In the genomic region with DNA sequence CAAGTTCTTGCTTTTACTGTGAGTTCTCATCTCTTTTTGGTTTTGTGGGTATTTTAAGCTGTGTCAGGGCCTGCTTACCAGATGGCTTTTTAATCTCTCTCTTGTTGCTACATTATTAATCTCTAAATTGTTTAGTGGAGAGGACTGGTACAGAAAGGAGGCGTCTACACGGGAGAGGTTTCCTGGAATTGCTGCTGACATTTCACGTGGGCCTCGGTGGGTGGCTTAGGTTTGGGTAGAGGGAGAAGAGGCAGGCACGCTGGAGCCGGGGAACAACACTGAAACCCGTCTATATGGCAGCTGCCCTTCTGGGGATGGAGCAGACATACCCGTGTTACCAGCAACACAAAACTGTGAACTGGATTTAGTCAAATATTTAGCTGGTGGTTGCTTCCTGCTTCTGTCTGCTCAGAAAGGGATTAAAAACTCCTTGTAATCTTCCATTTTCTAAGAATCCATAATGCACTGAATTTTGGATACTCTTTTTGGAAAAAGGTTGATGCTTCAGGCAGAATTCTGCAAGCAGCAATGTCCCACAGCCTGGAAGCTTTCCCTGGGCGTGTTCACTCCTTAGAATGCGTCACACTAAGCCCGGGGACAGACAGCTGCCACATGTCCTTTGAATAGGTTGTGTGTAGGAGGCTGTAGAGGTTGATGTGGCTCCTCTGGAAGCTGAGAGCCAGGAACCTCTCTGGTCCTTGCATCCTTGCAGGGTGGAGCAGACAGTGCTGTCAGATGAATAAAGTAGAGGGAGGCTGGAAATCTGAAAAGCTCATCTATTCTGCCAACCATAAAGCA, we compare ENCODE assay signal across 27 cellular contexts.
DNase-seq lines count a peak whose midpoint lies in the region; ATAC-seq and TF ChIP-seq lines count a peak whose summit lies in the region.
"Had no signal": no experiment of that assay in that cellular context is flagged by ENCODE, and none has a peak within 500 bp of the region (broad histone marks: within the 10 kb centered on the region; RNA-seq: fewer than 3 reads in every experiment).

No MANE protein-coding gene starts in this region.

- no peaks in the 10 kb centered on the region for H3K36me3 ChIP-seq in CD4-positive, CD25-positive, alpha-beta regulatory T cell (ENCODE audit: control insufficient read depth, insufficient read depth, low read length)
- H3K36me3 ChIP-seq in GM23338 (ENCODE audit: insufficient read depth) (0 out of 2 replicates have a peak, but pooled peaks cover 3% of the 10 kb centered on the region), osteoblast (ENCODE audit: insufficient read depth, low read length) (no peaks in the 10 kb centered on the region)
- H3K36me3 ChIP-seq: cardiac muscle cell, pancreas, WERI-Rb-1 had no signal

- no peak for TF ChIP-seq CTCF in GM23338 (conservative IDR thresholded peaks at IDR 0.05; ENCODE audit: low read depth in 2 of 2)
- TF ChIP-seq CTCF in epithelial cell of esophagus (IDR thresholded peaks at IDR 0.05; ENCODE audit: insufficient read depth, low read depth, low read length, missing control alignments), result no peak
- no peak for TF ChIP-seq CTCF in osteoblast (IDR thresholded peaks at IDR 0.05; ENCODE audit: extremely low read depth, low read depth, low read length)

- no peaks in the 10 kb centered on the region for H4K20me1 ChIP-seq in GM23338 (replicated peaks; ENCODE audit: insufficient read depth)
- no peaks in the 10 kb centered on the region for H4K20me1 ChIP-seq in osteoblast (ENCODE audit: insufficient read depth, low read length)

- no peaks in the 10 kb centered on the region for H3K9me3 ChIP-seq in CD4-positive, CD25-positive, alpha-beta regulatory T cell (ENCODE audit: control insufficient read depth in 2 of 2, low read length in 2 of 2)
- H3K9me3 ChIP-seq in osteoblast (ENCODE audit: low read depth, low read length), result no peaks in the 10 kb centered on the region
- H3K9me3 ChIP-seq: pancreas had no signal

- ATAC-seq in CD4-positive, CD25-positive, alpha-beta regulatory T cell (ENCODE audit: low read depth in 2 of 2), result no peak
- no peak for ATAC-seq in GM23338
- ATAC-seq: activated T-cell treated with anti-CD3 and anti-CD28 coated beads, Interleukin-2, amount 50 U/mL, for 72 hours; CD8-positive, alpha-beta T cell; left lobe of liver; natural killer cell treated with Interleukin-12 subunit alpha and Interleukin-12 subunit beta and Interleukin-15 and Interleukin-18, amount 100 ng/mL, for 72 hours; pancreas; sciatic nerve; stimulated activated naive CD8-positive, alpha-beta T cell treated with anti-CD3 and anti-CD28 coated beads, Interleukin-15, Interleukin-2, amounts not matched to agents 100 U/mL and 50 U/mL, for 24 hours had no signal

- H3K27ac ChIP-seq in CD4-positive, CD25-positive, alpha-beta regulatory T cell (ENCODE audit: insufficient read depth, low read length, poor library complexity, severe bottlenecking), result no peak overlapping the region
- H3K27ac ChIP-seq in GM23338 (ENCODE audit: low read depth) (no peak overlapping the region), osteoblast (ENCODE audit: low read depth, low read length) (no peak overlapping the region)
- H3K27ac ChIP-seq: cardiac muscle cell, pancreas, WERI-Rb-1 had no signal

- no peak overlapping the region for H3K4me3 Mint-ChIP-seq in CD4-positive, CD25-positive, alpha-beta regulatory T cell
- no peak overlapping the region for H3K4me3 Mint-ChIP-seq in GM23338
- H3K4me3 Mint-ChIP-seq: activated CD4-positive, alpha-beta T cell treated with anti-CD3 and anti-CD28 coated beads, Interleukin-2, amount 10 ng/mL, durations not matched to agents 24 days and 14 days; activated T-cell treated with anti-CD3 and anti-CD28 coated beads, Interleukin-2, amount 50 U/mL, for 72 hours; CD8-positive, alpha-beta T cell; mesothelial cell of epicardium; natural killer cell treated with Interleukin-12 subunit alpha and Interleukin-12 subunit beta and Interleukin-15 and Interleukin-18, amount 100 ng/mL, for 72 hours had no signal

- no peak overlapping the region for H3K4me2 ChIP-seq in GM23338
- no peak overlapping the region for H3K4me2 ChIP-seq in osteoblast (ENCODE audit: insufficient read depth, low read length)

- 0 out of 2 replicates have a peak overlapping the region, but pooled peaks have one; percentile 48 for H2AFZ ChIP-seq in GM23338
- H2AFZ ChIP-seq in osteoblast (ENCODE audit: low read length), result no peak overlapping the region

- peak overlapping the region in 2 of 3 donors; percentile 65 to 83 for H3K27ac Mint-ChIP-seq in CD4-positive, CD25-positive, alpha-beta regulatory T cell
- H3K27ac Mint-ChIP-seq in GM23338, result no peak overlapping the region
- H3K27ac Mint-ChIP-seq: activated CD4-positive, alpha-beta T cell treated with anti-CD3 and anti-CD28 coated beads, Interleukin-2, amount 10 ng/mL, durations not matched to agents 24 days and 14 days; activated T-cell treated with anti-CD3 and anti-CD28 coated beads, Interleukin-2, amount 50 U/mL, for 72 hours; CD8-positive, alpha-beta T cell; mesothelial cell of epicardium; natural killer cell treated with Interleukin-12 subunit alpha and Interleukin-12 subunit beta and Interleukin-15 and Interleukin-18, amount 100 ng/mL, for 72 hours had no signal

- no peak for DNase-seq in CD4-positive, CD25-positive, alpha-beta regulatory T cell
- DNase-seq in GM23338 (ENCODE audit: low spot score) (no peak), epithelial cell of esophagus (ENCODE audit: low read depth) (peak; percentile 34), pons (ENCODE audit: low spot score) (peak; percentile 32), NCI-H2171 (lab: John Stamatoyannopoulos, UW) (no peak), osteoblast (ENCODE audit: insufficient read length, low spot score, missing footprints) (no peak), COLO829 (ENCODE audit: low spot score) (no peak)
- DNase-seq: activated CD4-positive, alpha-beta T cell treated with anti-CD3 and anti-CD28 coated beads, Interleukin-2, amount 10 ng/mL, durations not matched to agents 24 days and 14 days; activated naive CD4-positive, alpha-beta T cell treated with Interleukin-2 at 50 U/mL for 16 hours; activated T-cell treated with anti-CD3 and anti-CD28 coated beads, Interleukin-2, amount 50 U/mL, for 72 hours; amniotic stem cell; CD8-positive, alpha-beta T cell; DMS53; GDM1; GOT3; KG1; NCI-H1436; NCI-H2107; pancreas; stimulated activated CD4-positive, alpha-beta T cell treated with anti-CD3 and anti-CD28 coated beads, Interleukin-15, amount 100 ng/mL, for 24 hours; stimulated activated naive CD8-positive, alpha-beta T cell treated with anti-CD3 and anti-CD28 coated beads, Interleukin-15, Interleukin-2, amounts not matched to agents 100 U/mL and 50 U/mL, for 24 hours; WERI-Rb-1 had no signal

- peaks cover 5% of the 10 kb centered on the region for H3K27me3 ChIP-seq in CD4-positive, CD25-positive, alpha-beta regulatory T cell (ENCODE audit: control insufficient read depth, insufficient read depth, low read length)
- no peaks in the 10 kb centered on the region for H3K27me3 ChIP-seq in GM23338 (ENCODE audit: insufficient read depth)
- no peaks in the 10 kb centered on the region for H3K27me3 ChIP-seq in osteoblast (ENCODE audit: insufficient read depth, low read length)
- H3K27me3 ChIP-seq: cardiac muscle cell, pancreas had no signal

- peaks cover 18% of the 10 kb centered on the region for H3K27me3 Mint-ChIP-seq in CD4-positive, CD25-positive, alpha-beta regulatory T cell
- H3K27me3 Mint-ChIP-seq in GM23338 (ENCODE audit: insufficient read depth, low read depth, poor library complexity), result peaks cover 3% of the 10 kb centered on the region

- H3K9me3 Mint-ChIP-seq in CD4-positive, CD25-positive, alpha-beta regulatory T cell, result peaks cover 0 to 4% (median 0%) of the 10 kb centered on the region in 7 donors
- no peaks in the 10 kb centered on the region; the same call in 2 of the 3 replicates for H3K9me3 Mint-ChIP-seq in GM23338
- H3K9me3 Mint-ChIP-seq: activated T-cell treated with anti-CD3 and anti-CD28 coated beads, Interleukin-2, amount 50 U/mL, for 72 hours; CD8-positive, alpha-beta T cell; natural killer cell treated with Interleukin-12 subunit alpha and Interleukin-12 subunit beta and Interleukin-15 and Interleukin-18, amount 100 ng/mL, for 72 hours had no signal

- H3K4me3 ChIP-seq in CD4-positive, CD25-positive, alpha-beta regulatory T cell (ENCODE audit: low read depth, low read length), result no peak overlapping the region
- no peak overlapping the region for H3K4me3 ChIP-seq in GM23338
- no peak overlapping the region for H3K4me3 ChIP-seq in epithelial cell of esophagus (ENCODE audit: low read length)
- no peak overlapping the region for H3K4me3 ChIP-seq in osteoblast (ENCODE audit: insufficient read depth, low read length)
- H3K4me3 ChIP-seq: cardiac muscle cell, pancreas had no signal

- H3K4me1 Mint-ChIP-seq in CD4-positive, CD25-positive, alpha-beta regulatory T cell, result peaks cover 0 to 13% (median 5%) of the 10 kb centered on the region in 4 donors
- H3K4me1 Mint-ChIP-seq in GM23338, result peaks cover 17% of the 10 kb centered on the region
- H3K4me1 Mint-ChIP-seq: activated CD4-positive, alpha-beta T cell treated with anti-CD3 and anti-CD28 coated beads, Interleukin-2, amount 10 ng/mL, durations not matched to agents 24 days and 14 days had no signal

- H3K4me1 ChIP-seq in CD4-positive, CD25-positive, alpha-beta regulatory T cell (ENCODE audit: control insufficient read depth, insufficient read depth, low read length, poor library complexity, severe bottlenecking), result no peaks in the 10 kb centered on the region
- H3K4me1 ChIP-seq in GM23338 (ENCODE audit: insufficient read depth) (peaks cover 8% of the 10 kb centered on the region; the same call in 1 of the 2 replicates), osteoblast (ENCODE audit: insufficient read depth, low read length) (peaks cover 8% of the 10 kb centered on the region)
- H3K4me1 ChIP-seq: pancreas had no signal

- H3K9me2 ChIP-seq in GM23338 (ENCODE audit: insufficient read depth), result peaks cover 10% of the 10 kb centered on the region; the same call in 1 of the 2 replicates

- H3K36me3 Mint-ChIP-seq in CD4-positive, CD25-positive, alpha-beta regulatory T cell, result no peaks in the 10 kb centered on the region
- no peaks in the 10 kb centered on the region for H3K36me3 Mint-ChIP-seq in GM23338 (ENCODE audit: low read depth)
- H3K36me3 Mint-ChIP-seq: CD8-positive, alpha-beta T cell; mesothelial cell of epicardium; natural killer cell treated with Interleukin-12 subunit alpha and Interleukin-12 subunit beta and Interleukin-15 and Interleukin-18, amount 100 ng/mL, for 72 hours had no signal

- H3F3A ChIP-seq in GM23338 (replicated peaks; ENCODE audit: low read depth), result no peaks in the 10 kb centered on the region

- H3K79me2 ChIP-seq in GM23338 (replicated peaks; ENCODE audit: insufficient read depth) (no peaks in the 10 kb centered on the region), osteoblast (ENCODE audit: insufficient read depth, low read length) (no peaks in the 10 kb centered on the region)

TF ChIP-seq in GM23338, 12 proteins besides CTCF, POLR2A, EP300 and RAD21 (continues in another document):
- TF ChIP-seq NANOG (IDR thresholded peaks at IDR 0.05; ENCODE audit: borderline replicate concordance) (no peak), EZH2 (IDR thresholded peaks at IDR 0.05; ENCODE audit: low read depth, unreplicated experiment) (no peak), POLR2AphosphoS5 (IDR thresholded peaks at IDR 0.05; ENCODE audit: low read depth) (no peak), EZH2phosphoT487 (IDR thresholded peaks at IDR 0.05; ENCODE audit: unreplicated experiment) (no peak)

Comparison
In these comparisons a context has a peak if more than half of its experiments do, and no peak if none do; other contexts are left out.
1. DNase-seq: peak in epithelial cell of esophagus (single experiment) and pons (single experiment); none in CD4-positive, CD25-positive, alpha-beta regulatory T cell (0 of 3), GM23338 (single experiment), NCI-H2171 (single experiment), osteoblast (single experiment) and COLO829 (single experiment).